ENCODE assay signal across 8 cellular contexts in the genomic region with DNA sequence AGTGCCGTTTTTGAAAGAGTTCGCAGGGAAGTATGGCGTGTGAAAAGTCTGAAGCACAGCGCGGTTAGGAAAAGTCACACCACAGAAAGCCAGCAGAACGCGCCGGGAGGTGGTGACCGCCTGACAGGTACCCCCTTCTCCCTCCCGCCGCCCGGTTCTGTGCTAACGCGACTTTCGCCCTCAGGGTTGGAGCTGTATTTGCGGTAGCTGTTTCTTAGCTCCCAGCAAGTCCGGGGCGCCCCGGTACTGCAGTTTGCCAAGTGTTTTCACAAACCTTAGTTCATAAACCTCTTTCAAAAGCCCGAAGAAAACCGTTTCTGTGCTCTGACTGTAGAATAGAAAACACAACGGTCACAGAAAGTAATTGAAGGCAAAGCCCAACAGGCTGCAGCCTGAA. TPM values are rescaled to one million over a fixed set of nuclear protein-coding genes. Genes with fewer than 3 reads are reported as not detected.
DNase-seq lines count a peak whose midpoint lies in the region; ATAC-seq and TF ChIP-seq lines count a peak whose summit lies in the region.

No MANE protein-coding gene starts in this region.

- H3K36me3 Mint-ChIP-seq in activated CD4-positive, alpha-beta memory T cell treated with anti-CD3 and anti-CD28 coated beads for 36 hours: no peaks in the 10 kb centered on the region
- no peaks in the 10 kb centered on the region for H3K36me3 Mint-ChIP-seq in naive thymus-derived CD8-positive, alpha-beta T cell

- H3K27me3 Mint-ChIP-seq in activated CD4-positive, alpha-beta memory T cell treated with anti-CD3 and anti-CD28 coated beads for 36 hours: peaks cover 9% of the 10 kb centered on the region
- H3K27me3 Mint-ChIP-seq in naive thymus-derived CD8-positive, alpha-beta T cell: peaks cover 4 to 13% (median 8%) of the 10 kb centered on the region in 5 donors

- DNase-seq in GM12865 (ENCODE audit: low read depth) (no peak), tibial nerve (ENCODE audit: low spot score in 2 of 2) (peak; percentile 12 to 32), 8988T (no peak)
- peak; percentile 63 for DNase-seq in activated CD4-positive, alpha-beta memory T cell treated with anti-CD3 and anti-CD28 coated beads for 36 hours
- DNase-seq in naive thymus-derived CD8-positive, alpha-beta T cell: peak in 4 of 10 donors; percentile 30 to 67 (median 31)

- peak overlapping the region; percentile 36 for H3K27ac Mint-ChIP-seq in activated CD4-positive, alpha-beta memory T cell treated with anti-CD3 and anti-CD28 coated beads for 36 hours
- peak overlapping the region in 9 of 10 donors; percentile 70 to 83 (median 79) for H3K27ac Mint-ChIP-seq in naive thymus-derived CD8-positive, alpha-beta T cell

- H3K36me3 ChIP-seq in KMS-11 (ENCODE audit: insufficient read depth): no peaks in the 10 kb centered on the region
- no peaks in the 10 kb centered on the region for H3K36me3 ChIP-seq in esophagus (ENCODE audit: control insufficient read depth in 2 of 2, insufficient read depth in 2 of 2, low read length in 1 of 2)
- no peaks in the 10 kb centered on the region for H3K36me3 ChIP-seq in tibial nerve

- H3K9me3 Mint-ChIP-seq in activated CD4-positive, alpha-beta memory T cell treated with anti-CD3 and anti-CD28 coated beads for 36 hours: no peaks in the 10 kb centered on the region
- no peaks in the 10 kb centered on the region for H3K9me3 Mint-ChIP-seq in naive thymus-derived CD8-positive, alpha-beta T cell

- peak overlapping the region; percentile 99 for H2AFZ ChIP-seq in KMS-11 (ENCODE audit: low read depth)

- TF ChIP-seq EP300 in tibial nerve (IDR thresholded peaks at IDR 0.05): no peak

- intact Hi-C loops in activated CD4-positive, alpha-beta memory T cell treated with anti-CD3 and anti-CD28 coated beads for 36 hours (cut with micrococcal nuclease): loop anchor here (2.0 kb wide), 2 partner anchors 57 to 89 kb away; a partner anchor contains a TSS

- H3K4me1 ChIP-seq in KMS-11 (ENCODE audit: low read depth, poor library complexity, severe bottlenecking) (peaks cover 15% of the 10 kb centered on the region), esophagus (ENCODE audit: control insufficient read depth in 2 of 2, insufficient read depth in 2 of 2, low read length in 1 of 2) (no peaks in the 10 kb centered on the region), tibial nerve (peaks cover 0 to 40% (median 5%) of the 10 kb centered on the region in 4 donors)

- CTCF ChIA-PET in activated CD4-positive, alpha-beta memory T cell treated with anti-CD3 and anti-CD28 coated beads for 36 hours (lab: Charles Lee): interaction anchor here (0.7 to 3.7 kb wide), 9 partner anchors 8 to 205 kb away, joined by 3 to 23 read pairs (median 5); no protein-coding TSS in a partner anchor

- no peak for TF ChIP-seq POLR2A in tibial nerve (IDR thresholded peaks at IDR 0.05)

- H3K27me3 ChIP-seq in KMS-11 (ENCODE audit: insufficient read depth, low read depth) (no peaks in the 10 kb centered on the region), esophagus (ENCODE audit: control insufficient read depth in 1 of 2, insufficient read depth in 2 of 2, low read length in 2 of 2) (no peaks in the 10 kb centered on the region), tibial nerve (no peaks in the 10 kb centered on the region)

- H3K9ac ChIP-seq in KMS-11: peak overlapping the region; percentile 53; the same call in 1 of the 2 replicates

- POLR2A ChIA-PET in activated CD4-positive, alpha-beta memory T cell treated with anti-CD3 and anti-CD28 coated beads for 36 hours (lab: Charles Lee): interaction anchor here (0.9 to 2.0 kb wide), 7 partner anchors 8 to 205 kb away, joined by 3 to 6 read pairs (median 3); a partner anchor contains a TSS
- POLR2A ChIA-PET in naive thymus-derived CD8-positive, alpha-beta T cell (lab: Charles Lee): interaction anchor here (0.9 to 2.3 kb wide), 6 partner anchors 8 to 702 kb away, joined by 3 to 10 read pairs (median 4); a partner anchor contains a TSS

- H3K79me2 ChIP-seq in KMS-11 (ENCODE audit: insufficient read depth, low read depth): no peaks in the 10 kb centered on the region

- 0 to 1% methylated on average over 22 of the region's 22 CpGs for WGBS in esophagus, 2 donors
- WGBS in tibial nerve, 2 donors: 1 to 2% methylated on average over 22 of the region's 22 CpGs

- H3K4me3 Mint-ChIP-seq in activated CD4-positive, alpha-beta memory T cell treated with anti-CD3 and anti-CD28 coated beads for 36 hours: peak overlapping the region; percentile 89
- H3K4me3 Mint-ChIP-seq in naive thymus-derived CD8-positive, alpha-beta T cell: peak overlapping the region; percentile 82 to 96 (median 92)

- H3K4me1 Mint-ChIP-seq in activated CD4-positive, alpha-beta memory T cell treated with anti-CD3 and anti-CD28 coated beads for 36 hours (ENCODE audit: low read depth): peaks cover 15% of the 10 kb centered on the region
- H3K4me1 Mint-ChIP-seq in naive thymus-derived CD8-positive, alpha-beta T cell: peaks cover 10 to 24% (median 20%) of the 10 kb centered on the region in 4 donors

- H3K27ac ChIP-seq in KMS-11: peak overlapping the region; percentile 57
- H3K27ac ChIP-seq in esophagus (ENCODE audit: low read depth in 2 of 2, low read length in 1 of 2): peak overlapping the region; percentile 93 to 94
- H3K27ac ChIP-seq in tibial nerve: peak overlapping the region; percentile 66 to 91 (median 89)

- H3K9me3 ChIP-seq in esophagus (ENCODE audit: control insufficient read depth in 2 of 2, insufficient read depth in 1 of 2, low read depth in 1 of 2, low read length in 1 of 2): no peaks in the 10 kb centered on the region
- no peaks in the 10 kb centered on the region for H3K9me3 ChIP-seq in tibial nerve

- H3K4me2 ChIP-seq in KMS-11: peak overlapping the region; percentile 67

- peak; percentile 46 for ATAC-seq in GM21825 (IDR thresholded peaks at IDR 0.05; ENCODE audit: unreplicated experiment)
- ATAC-seq in naive thymus-derived CD8-positive, alpha-beta T cell: peak; percentile 61 to 63

- H3K4me3 ChIP-seq in GM12865 (ENCODE audit: low read depth, low read length) (peak overlapping the region; percentile 89), KMS-11 (IDR thresholded peaks at IDR 0.05; ENCODE audit: insufficient read depth, low read depth, low read length) (peak overlapping the region; percentile 87), esophagus (ENCODE audit: low read depth in 1 of 2, low read length in 2 of 2) (peak overlapping the region; percentile 71 to 80), tibial nerve (peak overlapping the region; percentile 52 to 82 (median 74))

- TF ChIP-seq CTCF in GM12865 (IDR thresholded peaks at IDR 0.05; ENCODE audit: insufficient read depth, low read depth, low read length, missing control alignments) (no peak), KMS-11 (conservative IDR thresholded peaks at IDR 0.05; ENCODE audit: low read depth, low read length) (no peak), tibial nerve (IDR thresholded peaks at IDR 0.05) (peak in 1 of 5 experiments; percentile 43)

- H4K20me1 ChIP-seq in KMS-11 (ENCODE audit: insufficient read depth): no peaks in the 10 kb centered on the region

RNA-seq across cellular contexts. Expression of a gene that starts 0.4 kb away (rescaled TPM):
- 1 to 10 TPM; 6.4 to 6.9 TPM for total RNA-seq in activated CD4-positive, alpha-beta memory T cell treated with anti-CD3 and anti-CD28 coated beads for 36 hours
- polyA plus RNA-seq in esophagus: 10 to 100 TPM in 1 of 2 donors, 1 to 10 TPM in 1; 5.0 to 10.0 TPM
- 1 to 10 TPM; 2.9 to 3.3 TPM for total RNA-seq in naive thymus-derived CD8-positive, alpha-beta T cell
- under 1 TPM; 0.15 to 0.90 (median 0.48) TPM for polyA plus RNA-seq in naive thymus-derived CD8-positive, alpha-beta T cell
- total RNA-seq in tibial nerve: 10 to 100 TPM; 30.9 to 48.1 (median 32.1) TPM

RNA-seq across cellular contexts. Expression of a gene that starts 56.9 kb away (rescaled TPM):
- total RNA-seq in activated CD4-positive, alpha-beta memory T cell treated with anti-CD3 and anti-CD28 coated beads for 36 hours: 1 to 10 TPM; 3.9 to 6.1 TPM
- polyA plus RNA-seq in esophagus: 1 to 10 TPM; 1.5 to 2.0 TPM
- 1 to 10 TPM; 3.8 to 4.8 TPM for total RNA-seq in naive thymus-derived CD8-positive, alpha-beta T cell
- polyA plus RNA-seq in naive thymus-derived CD8-positive, alpha-beta T cell: 1 to 10 TPM; 2.3 to 3.3 (median 2.7) TPM
- 10 to 100 TPM in 3 of 4 donors, 1 to 10 TPM in 1; 7.6 to 18.6 (median 14.4) TPM for total RNA-seq in tibial nerve

Comparison
In these comparisons a context has a peak if more than half of its experiments do, and no peak if none do; other contexts are left out.
1. DNase-seq: peak in activated CD4-positive, alpha-beta memory T cell treated with anti-CD3 and anti-CD28 coated beads for 36 hours (single experiment) and tibial nerve (2 of 2); none in GM12865 (single experiment) and 8988T (single experiment).
2. RNA of a gene that starts 0.4 kb away (total RNA-seq): 30.9 to 48.1 TPM in tibial nerve; 6.4 to 6.9 TPM in activated CD4-positive, alpha-beta memory T cell treated with anti-CD3 and anti-CD28 coated beads for 36 hours and 2.9 to 3.3 TPM in naive thymus-derived CD8-positive, alpha-beta T cell; every median in the first group is over 4 times any median in the second.
3. Peak in every context shown above with its lines, with median percentiles within 50 percentile points of each other: H3K4me3 ChIP-seq and H3K27ac ChIP-seq.